Comparison of ENCODE assay signal across 8 cellular contexts in the genomic region with DNA sequence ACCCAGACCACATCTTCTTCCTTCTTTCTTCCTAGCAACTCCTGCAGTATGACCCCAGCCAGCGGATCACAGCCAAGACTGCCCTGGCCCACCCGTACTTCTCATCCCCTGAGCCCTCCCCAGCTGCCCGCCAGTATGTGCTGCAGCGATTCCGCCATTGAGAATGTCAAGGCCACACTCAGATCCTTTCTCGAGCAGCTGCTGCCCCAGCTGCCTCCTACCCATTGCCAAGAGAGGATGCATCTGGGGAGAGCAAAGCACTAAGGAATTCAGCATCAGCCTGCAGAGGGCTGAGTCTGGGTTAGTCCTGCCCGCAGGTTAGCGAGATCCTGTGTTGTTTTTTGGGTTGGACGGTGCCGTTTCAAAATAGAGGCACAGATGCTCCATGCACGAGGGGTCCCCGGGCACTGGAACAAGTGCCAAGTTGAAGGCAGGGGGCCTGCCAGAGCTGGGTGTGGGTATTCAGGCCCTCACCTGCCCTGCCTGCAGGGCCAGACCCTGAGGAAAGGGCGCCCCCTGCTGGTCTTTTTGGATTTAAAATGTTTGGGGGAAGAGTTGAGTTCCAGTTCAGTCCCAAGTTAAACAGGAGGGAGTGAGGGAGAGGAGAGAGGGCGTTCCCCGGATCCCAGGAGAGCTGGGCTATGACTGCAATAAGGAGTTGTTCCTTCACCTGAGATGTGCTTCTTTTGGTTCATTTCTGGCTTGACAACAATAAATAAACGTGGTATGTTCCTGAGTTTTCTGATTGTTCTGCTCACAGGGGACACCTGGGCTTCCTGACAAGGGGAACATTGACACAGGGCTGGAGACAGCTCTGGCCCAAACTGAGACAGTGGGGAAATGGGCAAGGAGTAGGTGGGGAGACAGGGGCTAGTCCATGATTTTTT. TPM values are rescaled to one million over a fixed set of nuclear protein-coding genes. Genes with fewer than 3 reads are reported as not detected.
A peak's percentile ranks its signal among the peaks of the same experiment; 100 is the strongest.
DNase-seq lines count a peak whose midpoint lies in the region; ATAC-seq and TF ChIP-seq lines count a peak whose summit lies in the region.

No MANE protein-coding gene starts in this region.

- H3K27me3 Mint-ChIP-seq in Caco-2 (ENCODE audit: insufficient read depth, unreplicated experiment): no peaks in the 10 kb centered on the region
- H3K27me3 Mint-ChIP-seq in activated T-cell treated with anti-CD3 and anti-CD28 coated beads, Interleukin-2, amount 50 U/mL, for 4 hours (ENCODE audit: low read depth): no peaks in the 10 kb centered on the region

- no peak overlapping the region for H3K4me3 Mint-ChIP-seq in Caco-2 (ENCODE audit: unreplicated experiment)
- H3K4me3 Mint-ChIP-seq in activated T-cell treated with anti-CD3 and anti-CD28 coated beads, Interleukin-2, amount 50 U/mL, for 4 hours: no peak overlapping the region

- peak; percentile 68 to 92 for TF ChIP-seq CTCF in Caco-2 (IDR thresholded peaks at IDR 0.05; ENCODE audit: insufficient read depth in 1 of 2, low read depth in 1 of 2, low read length in 1 of 2, severe bottlenecking in 1 of 2, unreplicated experiment in 1 of 2)
- TF ChIP-seq CTCF in Peyer's patch (IDR thresholded peaks at IDR 0.05): peak; percentile 42 to 81 (median 75)
- peak in 2 of 3 donors; percentile 33 to 88 for TF ChIP-seq CTCF in omental fat pad (IDR thresholded peaks at IDR 0.05)

- DNase-seq in Caco-2: peak; percentile 85 to 93
- DNase-seq in Karpas-422: peak; percentile 94
- peak; percentile 77 to 92 (median 82) for DNase-seq in Peyer's patch
- peak; percentile 84 for DNase-seq in activated T-cell treated with anti-CD3 and anti-CD28 coated beads, Interleukin-2, amount 50 U/mL, for 4 hours
- DNase-seq in fibroblast of peridontal ligament (ENCODE audit: extremely low read depth): peak; percentile 64
- DNase-seq in omental fat pad (ENCODE audit: low spot score): peak; percentile 91

- no TSS peak for BruUV-seq in Caco-2 (replicated peaks; lab: Mats Ljungman, UMichigan)

- no peaks in the 10 kb centered on the region for H3K9me3 ChIP-seq in Caco-2
- no peaks in the 10 kb centered on the region for H3K9me3 ChIP-seq in Karpas-422 (ENCODE audit: low read length)
- no peaks in the 10 kb centered on the region for H3K9me3 ChIP-seq in Peyer's patch

- H3K27me3 ChIP-seq in Caco-2 (replicated peaks; ENCODE audit: control insufficient read depth, insufficient read depth, low read length) (no peaks in the 10 kb centered on the region), Karpas-422 (ENCODE audit: low read length) (no peaks in the 10 kb centered on the region), Peyer's patch (no peaks in the 10 kb centered on the region)

- peaks cover 6% of the 10 kb centered on the region for H3K9me3 Mint-ChIP-seq in Caco-2 (ENCODE audit: unreplicated experiment)
- no peaks in the 10 kb centered on the region for H3K9me3 Mint-ChIP-seq in activated T-cell treated with anti-CD3 and anti-CD28 coated beads, Interleukin-2, amount 50 U/mL, for 4 hours

- CTCF ChIA-PET in Caco-2 (lab: Charles Lee): interaction anchor here (0.6 to 1.8 kb wide), 10 partner anchors 9 to 260 kb away, joined by 3 to 16 read pairs (median 4); a partner anchor contains a TSS

- H3K27ac ChIP-seq in Karpas-422 (ENCODE audit: low read length): no peak overlapping the region
- H3K27ac ChIP-seq in Peyer's patch: peak overlapping the region in 1 of 4 donors; percentile 45
- peak overlapping the region; percentile 19 for H3K27ac ChIP-seq in temporal lobe (ENCODE audit: low read depth, low read length)

- peak overlapping the region; percentile 30 for H3K27ac Mint-ChIP-seq in Caco-2 (ENCODE audit: unreplicated experiment)

- H3K4me3 ChIP-seq in Caco-2 (ENCODE audit: low read depth, low read length): no peak overlapping the region
- H3K4me3 ChIP-seq in Karpas-422 (ENCODE audit: low read length): no peak overlapping the region
- no peak overlapping the region for H3K4me3 ChIP-seq in Peyer's patch

- H3K79me2 ChIP-seq in Karpas-422 (ENCODE audit: low read length): no peaks in the 10 kb centered on the region

- H3K36me3 ChIP-seq in Caco-2 (ENCODE audit: control insufficient read depth, insufficient read depth, low read length) (peaks cover 1% of the 10 kb centered on the region; the same call in 1 of the 2 replicates), Karpas-422 (ENCODE audit: insufficient read depth, low read length) (no peaks in the 10 kb centered on the region), Peyer's patch (peaks cover 0 to 20% (median 0%) of the 10 kb centered on the region in 3 donors)

- no peak overlapping the region for H2AFZ ChIP-seq in Karpas-422 (ENCODE audit: low read length)

- H3K9ac ChIP-seq in Karpas-422 (ENCODE audit: low read length): no peak overlapping the region

- ATAC-seq in activated T-cell treated with anti-CD3 and anti-CD28 coated beads, Interleukin-2, amount 50 U/mL, for 4 hours: peak; percentile 72 to 76
- ATAC-seq in omental fat pad (ENCODE audit: low FRiP score) (peak; percentile 10), GM19395 (IDR thresholded peaks at IDR 0.05; ENCODE audit: unreplicated experiment) (no peak)

- no peaks in the 10 kb centered on the region for H4K20me1 ChIP-seq in Karpas-422 (ENCODE audit: insufficient read depth, low read depth, low read length)

- peaks cover 10% of the 10 kb centered on the region for H3K4me1 Mint-ChIP-seq in Caco-2 (ENCODE audit: low read depth, unreplicated experiment)
- H3K4me1 Mint-ChIP-seq in activated T-cell treated with anti-CD3 and anti-CD28 coated beads, Interleukin-2, amount 50 U/mL, for 4 hours (ENCODE audit: low read depth): peaks cover 2% of the 10 kb centered on the region

- POLR2A ChIA-PET in Caco-2 (lab: Charles Lee): interaction anchor here (0.7 to 0.8 kb wide), 2 partner anchors 9 to 95 kb away, joined by 3 to 10 read pairs; no protein-coding TSS in a partner anchor

- intact Hi-C loops in Caco-2 (cut with micrococcal nuclease; ENCODE audit: unreplicated experiment): loop anchor here (1.0 to 2.0 kb wide), 2 partner anchors 65 to 100 kb away; a partner anchor contains a TSS

- H3K36me3 Mint-ChIP-seq in Caco-2 (ENCODE audit: insufficient read depth, unreplicated experiment): peaks cover 9% of the 10 kb centered on the region
- H3K36me3 Mint-ChIP-seq in activated T-cell treated with anti-CD3 and anti-CD28 coated beads, Interleukin-2, amount 50 U/mL, for 4 hours (ENCODE audit: insufficient read depth): peaks cover 4% of the 10 kb centered on the region

- H3K9me2 ChIP-seq in Karpas-422 (replicated peaks; ENCODE audit: insufficient read depth, low read length): no peaks in the 10 kb centered on the region

- H3K4me2 ChIP-seq in Karpas-422 (ENCODE audit: low read depth, low read length, poor library complexity, severe bottlenecking): no peak overlapping the region

- H3K4me1 ChIP-seq in Caco-2 (peaks cover 10% of the 10 kb centered on the region), Karpas-422 (ENCODE audit: low read length) (peaks cover 6% of the 10 kb centered on the region), Peyer's patch (peaks cover 0 to 37% (median 0%) of the 10 kb centered on the region in 4 donors)

- no peak for TF ChIP-seq POLR2A in Peyer's patch (IDR thresholded peaks at IDR 0.05)

RNA-seq across cellular contexts. Expression of a gene that starts 4.9 kb away (rescaled TPM):
- 5.2 and 6.8 TPM in 2 replicates for total RNA-seq in Caco-2 (2022)
- 4.7 and 5.1 TPM in 2 replicates for total RNA-seq in Karpas-422 (2014; rRNA removed; shearing (Covaris generic); ENCODE audit: low replicate concordance)
- total RNA-seq in Peyer's patch: 10 to 100 TPM; 11.7 to 38.7 (median 23.5) TPM
- total RNA-seq in activated T-cell treated with anti-CD3 and anti-CD28 coated beads, Interleukin-2, amount 50 U/mL, for 4 hours: 1 to 10 TPM; 3.3 to 5.5 (median 3.8) TPM
- 1 to 10 TPM; 5.0 to 8.0 (median 5.8) TPM for total RNA-seq in omental fat pad
- total RNA-seq in temporal lobe: 3.0 TPM

RNA-seq across cellular contexts. Expression of a gene that starts 21.6 kb away (rescaled TPM):
- total RNA-seq in Caco-2 (2022) (0.16 and 0.46 TPM in 2 replicates), Peyer's patch (10 to 100 TPM; 26.4 to 87.8 (median 55.0) TPM), omental fat pad (1 to 10 TPM in 3 of 4 donors, under 1 TPM in 1; 0.47 to 3.7 (median 1.4) TPM), temporal lobe (under 0.01 TPM)
- total RNA-seq in Karpas-422 (2014; rRNA removed; shearing (Covaris generic); ENCODE audit: low replicate concordance): 0.07 and 0.29 TPM in 2 replicates
- under 1 TPM; 0.11 to 0.18 (median 0.11) TPM for total RNA-seq in activated T-cell treated with anti-CD3 and anti-CD28 coated beads, Interleukin-2, amount 50 U/mL, for 4 hours

RNA-seq across cellular contexts. Expression of a gene that starts 26.5 kb away (rescaled TPM):
- total RNA-seq in Caco-2 (2022) (19.1 and 20.3 TPM in 2 replicates), Peyer's patch (10 to 100 TPM in 3 of 4 donors, not detected in 1; 15.2 to 95.1 (median 27.9) TPM), omental fat pad (10 to 100 TPM; 17.5 to 28.6 (median 19.9) TPM), temporal lobe (6.1 TPM)
- total RNA-seq in Karpas-422 (2014; rRNA removed; shearing (Covaris generic); ENCODE audit: low replicate concordance): 5.7 and 23.0 TPM in 2 replicates
- 10 to 100 TPM in 2 of 3 donors, 1 to 10 TPM in 1; 9.5 to 11.9 (median 10.8) TPM for total RNA-seq in activated T-cell treated with anti-CD3 and anti-CD28 coated beads, Interleukin-2, amount 50 U/mL, for 4 hours

RNA-seq across cellular contexts. Expression of a gene that starts 26.5 kb away (rescaled TPM):
- total RNA-seq in Caco-2 (2022) (43.7 and 48.3 TPM in 2 replicates), Peyer's patch (100 to 1,000 TPM in 3 of 4 donors, 10 to 100 TPM in 1; 26.4 to 268 (median 193) TPM), omental fat pad (100 to 1,000 TPM in 3 of 4 donors, 10 to 100 TPM in 1; 63.7 to 176 (median 123) TPM), temporal lobe (57.8 TPM)
- total RNA-seq in Karpas-422 (2014; rRNA removed; shearing (Covaris generic); ENCODE audit: low replicate concordance): 18.2 and 22.5 TPM in 2 replicates
- 10 to 100 TPM; 29.6 to 36.5 (median 32.7) TPM for total RNA-seq in activated T-cell treated with anti-CD3 and anti-CD28 coated beads, Interleukin-2, amount 50 U/mL, for 4 hours

Comparison
In these comparisons a context has a peak if more than half of its experiments do, and no peak if none do; other contexts are left out.
1. RNA of a gene that starts 21.6 kb away (total RNA-seq): 26.4 to 87.8 TPM in Peyer's patch; 0.47 to 3.7 TPM in omental fat pad, 0.16 to 0.46 TPM in Caco-2, 0.11 to 0.18 TPM in activated T-cell treated with anti-CD3 and anti-CD28 coated beads, Interleukin-2, amount 50 U/mL, for 4 hours, 0.07 to 0.29 TPM in Karpas-422 and under 0.01 TPM in temporal lobe (single experiment); every median in the first group is over 4 times any median in the second.
2. Peak in every context shown above with its lines, with median percentiles within 50 percentile points of each other: DNase-seq and CTCF ChIP-seq.